Comparison of ENCODE assay signal across 1 cellular context in the genomic region with DNA sequence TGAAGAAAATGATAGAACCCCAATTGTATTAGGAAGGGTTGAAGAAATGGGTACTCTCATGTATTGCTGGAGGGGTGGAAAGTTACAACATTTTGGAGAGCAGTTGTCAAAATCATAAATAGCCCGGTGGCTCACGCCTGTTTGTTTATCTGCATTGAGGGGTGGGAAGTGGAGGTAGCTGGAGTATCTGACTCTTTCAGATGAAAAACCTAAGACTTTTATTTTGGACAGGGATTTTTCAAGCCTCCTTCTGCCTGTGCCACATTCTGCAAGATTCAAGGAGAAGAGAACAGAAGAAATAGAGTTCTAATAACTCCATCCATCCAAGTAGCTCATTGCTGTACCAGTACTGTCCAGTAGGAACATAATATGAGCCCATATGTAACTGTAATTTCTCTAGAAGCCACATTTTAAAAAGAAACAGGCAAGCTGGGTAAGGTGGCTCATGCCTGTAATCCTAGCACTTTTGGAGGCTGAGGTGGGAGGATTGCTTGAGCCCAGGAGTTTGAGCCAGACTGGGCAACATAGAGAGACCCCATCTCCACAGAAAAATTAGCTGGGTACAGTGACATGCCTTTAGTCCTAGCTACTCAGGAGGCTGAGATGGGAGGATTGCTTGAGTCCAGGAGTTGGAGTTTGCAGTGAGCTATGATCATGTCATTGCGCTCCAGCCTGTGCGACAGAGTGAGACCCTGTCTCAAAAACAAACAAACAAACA.
TF ChIP-seq lines count a peak whose summit lies in the region.

No MANE protein-coding gene starts in this region.

TF ChIP-seq in SK-N-SH, 30 proteins besides CTCF, POLR2A, EP300 and RAD21 (continued from another document):
- TF ChIP-seq, protein P1, sequence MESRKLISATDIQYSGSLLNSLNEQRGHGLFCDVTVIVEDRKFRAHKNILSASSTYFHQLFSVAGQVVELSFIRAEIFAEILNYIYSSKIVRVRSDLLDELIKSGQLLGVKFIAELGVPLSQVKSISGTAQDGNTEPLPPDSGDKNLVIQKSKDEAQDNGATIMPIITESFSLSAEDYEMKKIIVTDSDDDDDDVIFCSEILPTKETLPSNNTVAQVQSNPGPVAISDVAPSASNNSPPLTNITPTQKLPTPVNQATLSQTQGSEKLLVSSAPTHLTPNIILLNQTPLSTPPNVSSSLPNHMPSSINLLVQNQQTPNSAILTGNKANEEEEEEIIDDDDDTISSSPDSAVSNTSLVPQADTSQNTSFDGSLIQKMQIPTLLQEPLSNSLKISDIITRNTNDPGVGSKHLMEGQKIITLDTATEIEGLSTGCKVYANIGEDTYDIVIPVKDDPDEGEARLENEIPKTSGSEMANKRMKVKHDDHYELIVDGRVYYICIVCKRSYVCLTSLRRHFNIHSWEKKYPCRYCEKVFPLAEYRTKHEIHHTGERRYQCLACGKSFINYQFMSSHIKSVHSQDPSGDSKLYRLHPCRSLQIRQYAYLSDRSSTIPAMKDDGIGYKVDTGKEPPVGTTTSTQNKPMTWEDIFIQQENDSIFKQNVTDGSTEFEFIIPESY (IDR thresholded peaks at IDR 0.05; ENCODE audit: borderline replicate concordance, low read depth): no peak
- TF ChIP-seq MEF2A (IDR thresholded peaks at IDR 0.05; ENCODE audit: borderline replicate concordance, low read depth) (no peak), RCOR1 (IDR thresholded peaks at IDR 0.05; ENCODE audit: low read length) (no peak), GATA2 (CRISPR knock-in tag; IDR thresholded peaks at IDR 0.05) (no peak), POLR2AphosphoS5 (IDR thresholded peaks at IDR 0.05; ENCODE audit: low read depth, low read length) (no peak), EZH2phosphoT487 (IDR thresholded peaks at IDR 0.05; ENCODE audit: borderline replicate concordance, low read depth) (no peak), ELF1 (IDR thresholded peaks at IDR 0.05) (no peak), YY1 (IDR thresholded peaks at IDR 0.05; ENCODE audit: low read depth) (no peak)
- TF ChIP-seq, protein P2, sequence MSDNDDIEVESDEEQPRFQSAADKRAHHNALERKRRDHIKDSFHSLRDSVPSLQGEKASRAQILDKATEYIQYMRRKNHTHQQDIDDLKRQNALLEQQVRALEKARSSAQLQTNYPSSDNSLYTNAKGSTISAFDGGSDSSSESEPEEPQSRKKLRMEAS (IDR thresholded peaks at IDR 0.05; ENCODE audit: low read depth): no peak
- TF ChIP-seq, protein P3, sequence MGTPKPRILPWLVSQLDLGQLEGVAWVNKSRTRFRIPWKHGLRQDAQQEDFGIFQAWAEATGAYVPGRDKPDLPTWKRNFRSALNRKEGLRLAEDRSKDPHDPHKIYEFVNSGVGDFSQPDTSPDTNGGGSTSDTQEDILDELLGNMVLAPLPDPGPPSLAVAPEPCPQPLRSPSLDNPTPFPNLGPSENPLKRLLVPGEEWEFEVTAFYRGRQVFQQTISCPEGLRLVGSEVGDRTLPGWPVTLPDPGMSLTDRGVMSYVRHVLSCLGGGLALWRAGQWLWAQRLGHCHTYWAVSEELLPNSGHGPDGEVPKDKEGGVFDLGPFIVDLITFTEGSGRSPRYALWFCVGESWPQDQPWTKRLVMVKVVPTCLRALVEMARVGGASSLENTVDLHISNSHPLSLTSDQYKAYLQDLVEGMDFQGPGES (IDR thresholded peaks at IDR 0.05; ENCODE audit: low read depth, low read length): no peak
TF ChIP-seq in SK-N-SH: peak in this region for 0.
